ENCODE assay signal across 8 cellular contexts in genomic region chr20:53597085-53597482, GRCh38. TPM values are rescaled to one million over a fixed set of nuclear protein-coding genes. Genes with fewer than 3 reads are reported as not detected.
DNase-seq lines count a peak whose midpoint lies in the region; ATAC-seq lines count a peak whose summit lies in the region.

No MANE protein-coding gene starts in this region.

- H3K36me3 Mint-ChIP-seq in T-helper 1 cell treated with Interleukin-12 subunit alpha and Interleukin-12 subunit beta and Interleukin-4 antibody, amounts not matched to agents 30 μg/mL and 1 μg/mL, for 36 hours (ENCODE audit: low read depth): peaks cover 13% of the 10 kb centered on the region
- peaks cover 2 to 10% of the 10 kb centered on the region in 2 donors for H3K36me3 Mint-ChIP-seq in activated naive CD4-positive, alpha-beta T cell treated with anti-CD3 and anti-CD28 coated beads, Interleukin-2, amount 50 U/mL, for 72 hours

- no peaks in the 10 kb centered on the region for H3K9me3 Mint-ChIP-seq in T-helper 1 cell treated with Interleukin-12 subunit alpha and Interleukin-12 subunit beta and Interleukin-4 antibody, amounts not matched to agents 30 μg/mL and 1 μg/mL, for 36 hours
- H3K9me3 Mint-ChIP-seq in activated naive CD4-positive, alpha-beta T cell treated with anti-CD3 and anti-CD28 coated beads, Interleukin-2, amount 50 U/mL, for 72 hours: no peaks in the 10 kb centered on the region
- no peaks in the 10 kb centered on the region for H3K9me3 Mint-ChIP-seq in stimulated activated naive CD8-positive, alpha-beta T cell treated with anti-CD3 and anti-CD28 coated beads, Interleukin-15, amount 100 ng/mL, for 72 hours

- no peak overlapping the region for H3K9ac ChIP-seq in iPS-15b (ENCODE audit: low read depth, low read length)

- no peak for ATAC-seq in activated naive CD4-positive, alpha-beta T cell treated with anti-CD3 and anti-CD28 coated beads, Interleukin-2, amount 50 U/mL, for 72 hours
- ATAC-seq in stimulated activated naive CD8-positive, alpha-beta T cell treated with anti-CD3 and anti-CD28 coated beads, Interleukin-15, amount 100 ng/mL, for 72 hours: no peak
- no peak for ATAC-seq in GM19035 (IDR thresholded peaks at IDR 0.05; ENCODE audit: unreplicated experiment)

- peak overlapping the region; percentile 90 for H3K27ac Mint-ChIP-seq in T-helper 1 cell treated with Interleukin-12 subunit alpha and Interleukin-12 subunit beta and Interleukin-4 antibody, amounts not matched to agents 30 μg/mL and 1 μg/mL, for 36 hours
- peak overlapping the region; percentile 80 to 89 for H3K27ac Mint-ChIP-seq in activated naive CD4-positive, alpha-beta T cell treated with anti-CD3 and anti-CD28 coated beads, Interleukin-2, amount 50 U/mL, for 72 hours
- peak overlapping the region in 1 of 2 donors; percentile 56 for H3K27ac Mint-ChIP-seq in stimulated activated naive CD8-positive, alpha-beta T cell treated with anti-CD3 and anti-CD28 coated beads, Interleukin-15, amount 100 ng/mL, for 72 hours

- H3K9me3 ChIP-seq in iPS-15b (ENCODE audit: control insufficient read depth, insufficient read depth, low read length): no peaks in the 10 kb centered on the region

- H3K27me3 Mint-ChIP-seq in T-helper 1 cell treated with Interleukin-12 subunit alpha and Interleukin-12 subunit beta and Interleukin-4 antibody, amounts not matched to agents 30 μg/mL and 1 μg/mL, for 36 hours (ENCODE audit: low read depth): no peaks in the 10 kb centered on the region
- no peaks in the 10 kb centered on the region for H3K27me3 Mint-ChIP-seq in stimulated activated naive CD8-positive, alpha-beta T cell treated with anti-CD3 and anti-CD28 coated beads, Interleukin-15, amount 100 ng/mL, for 72 hours

- peaks cover 49% of the 10 kb centered on the region for H3K4me1 Mint-ChIP-seq in T-helper 1 cell treated with Interleukin-12 subunit alpha and Interleukin-12 subunit beta and Interleukin-4 antibody, amounts not matched to agents 30 μg/mL and 1 μg/mL, for 36 hours (ENCODE audit: low read depth)
- H3K4me1 Mint-ChIP-seq in stimulated activated naive CD8-positive, alpha-beta T cell treated with anti-CD3 and anti-CD28 coated beads, Interleukin-15, amount 100 ng/mL, for 72 hours: peaks cover 53% of the 10 kb centered on the region

- no peaks in the 10 kb centered on the region for H3K27me3 ChIP-seq in iPS-15b (ENCODE audit: control insufficient read depth, insufficient read depth, low read length)

- DNase-seq in T-helper 1 cell: no peak
- DNase-seq in activated naive CD4-positive, alpha-beta T cell treated with anti-CD3 and anti-CD28 coated beads, Interleukin-2, amount 50 U/mL, for 72 hours (ENCODE audit: low spot score in 2 of 2): no peak
- peak in 1 of 2 donors; percentile 0 for DNase-seq in stimulated activated naive CD8-positive, alpha-beta T cell treated with anti-CD3 and anti-CD28 coated beads, Interleukin-15, amount 100 ng/mL, for 72 hours
- DNase-seq in COR-L47 (lab: John Stamatoyannopoulos, UW): no peak
- no peak for DNase-seq in DMS53 treated with DMSO at 0.1 percent for 48 hours (lab: John Stamatoyannopoulos, UW; ENCODE audit: unreplicated experiment)

- H3K4me1 ChIP-seq in iPS-15b (ENCODE audit: control insufficient read depth, insufficient read depth, low read length): peaks cover 26% of the 10 kb centered on the region

- peak overlapping the region; percentile 72 for H3K4me3 Mint-ChIP-seq in T-helper 1 cell treated with Interleukin-12 subunit alpha and Interleukin-12 subunit beta and Interleukin-4 antibody, amounts not matched to agents 30 μg/mL and 1 μg/mL, for 36 hours
- peak overlapping the region; percentile 74 to 87 for H3K4me3 Mint-ChIP-seq in stimulated activated naive CD8-positive, alpha-beta T cell treated with anti-CD3 and anti-CD28 coated beads, Interleukin-15, amount 100 ng/mL, for 72 hours

- H3K4me3 ChIP-seq in iPS-15b (ENCODE audit: low read depth, low read length): peak overlapping the region; percentile 23

- no peaks in the 10 kb centered on the region for H3K36me3 ChIP-seq in iPS-15b (ENCODE audit: control insufficient read depth, insufficient read depth, low read length)

RNA-seq across cellular contexts. Expression of gene ZNF217, which starts 3.4 kb away (rescaled TPM):
- total RNA-seq in activated naive CD4-positive, alpha-beta T cell treated with anti-CD3 and anti-CD28 coated beads, Interleukin-2, amount 50 U/mL, for 72 hours: 10 to 100 TPM; 58.6 to 62.0 TPM
